In genomic region chr10:30828227-30828626, GRCh38 we compare ENCODE assay signal across 20 cellular contexts.
DNase-seq lines count a peak whose midpoint lies in the region; ATAC-seq, FAIRE-seq and TF ChIP-seq lines count a peak whose summit lies in the region.
"Had no signal": no experiment of that assay in that cellular context is flagged by ENCODE, and none has a peak within 500 bp of the region (broad histone marks: within the 10 kb centered on the region; RNA-seq: fewer than 3 reads in every experiment).

No MANE protein-coding gene starts in this region.

- H2BK20ac ChIP-seq in IMR-90 (ENCODE audit: low read depth, low read length), result no peak overlapping the region

- no peak overlapping the region for H3K23ac ChIP-seq in IMR-90 (ENCODE audit: low read depth, low read length)

- H2AFZ ChIP-seq in IMR-90 (replicated peaks; ENCODE audit: low read length, poor library complexity), result peak overlapping the region; percentile 53

- in situ Hi-C loops in IMR-90 (cut with MboI; ENCODE audit: low sequenced_read_pairs), result no loop called here

- peak overlapping the region; percentile 28 for H2AK9ac ChIP-seq in IMR-90 (replicated peaks; ENCODE audit: low read depth, low read length, poor library complexity)

- no peak overlapping the region; the same call in 1 of the 2 replicates for H3K14ac ChIP-seq in IMR-90 (replicated peaks; ENCODE audit: low read depth, low read length)

- intact Hi-C loops in IMR-90 (cut with micrococcal nuclease) (no loop called here), left ventricle myocardium superior (cut with micrococcal nuclease) (no loop called here), sigmoid colon (cut with DNase I) (no loop called here)

- no peaks in the 10 kb centered on the region for H4K20me1 ChIP-seq in IMR-90 (ENCODE audit: insufficient read depth, low read length)

- no peak overlapping the region for H3K27ac ChIP-seq in IMR-90 (ENCODE audit: insufficient read depth, low read length)
- no peak overlapping the region for H3K27ac ChIP-seq in sigmoid colon
- H3K27ac ChIP-seq: RWPE1, SK-N-MC had no signal

- H3K56ac ChIP-seq in IMR-90 (ENCODE audit: extremely low read depth, insufficient read depth, low read length), result no peak overlapping the region

- WGBS in IMR-90 (ENCODE audit: extremely low coverage in 2 of 2, insufficient read length in 1 of 2), 2 experiments, result no CpG with 5 or more reads among the region's 10 CpGs
- WGBS in sigmoid colon, 2 donors, result 66 to 82% methylated on average over 10 of the region's 10 CpGs

- H3K9me3 ChIP-seq in IMR-90 (ENCODE audit: control insufficient read depth, insufficient read depth, low read length) (no peaks in the 10 kb centered on the region), sigmoid colon (no peaks in the 10 kb centered on the region)
- H3K9me3 ChIP-seq: Caco-2, HAP-1 had no signal

- H3K9me1 ChIP-seq in IMR-90 (ENCODE audit: insufficient read depth, low read length), result peaks cover 23% of the 10 kb centered on the region

- FAIRE-seq in HTR-8/SVneo (lab: Jason Lieb, UNC), result peak; percentile 20
- FAIRE-seq: G401.6 had no signal

- H4K8ac ChIP-seq in IMR-90 (ENCODE audit: low read depth in 2 of 2, low read length in 2 of 2), result peak overlapping the region in 1 of 2 experiments; percentile 18; a peak in 1 of 4 replicates

- no peak overlapping the region for H2BK5ac ChIP-seq in IMR-90 (ENCODE audit: low read depth, low read length, poor library complexity, severe bottlenecking)

- TF ChIP-seq CTCF in IMR-90 (conservative IDR thresholded peaks at IDR 0.05; ENCODE audit: low read depth, low read length) (no peak), sigmoid colon (IDR thresholded peaks at IDR 0.05) (no peak)

- no peak overlapping the region for H3K9ac ChIP-seq in IMR-90 (ENCODE audit: low read depth, low read length)

- CTCF ChIA-PET in IMR-90 (lab: Yijun Ruan, JAX), result no interaction called here

- H2AK5ac ChIP-seq in IMR-90 (ENCODE audit: low read depth, low read length), result peak overlapping the region; percentile 25; the same call in 1 of the 2 replicates

- TF ChIP-seq RAD21 in IMR-90 (IDR thresholded peaks at IDR 0.05; ENCODE audit: low read length), result no peak

- H2BK120ac ChIP-seq in IMR-90 (ENCODE audit: low read depth, low read length), result peak overlapping the region; percentile 3; the same call in 1 of the 2 replicates

- peak overlapping the region; percentile 46; the same call in 1 of the 2 replicates for H4K91ac ChIP-seq in IMR-90 (ENCODE audit: insufficient read depth, low read depth, low read length)

- H3K79me1 ChIP-seq in IMR-90 (ENCODE audit: low read depth in 1 of 2, low read length in 2 of 2), result no peaks in the 10 kb centered on the region

- no peak overlapping the region for H3K4me2 ChIP-seq in IMR-90 (ENCODE audit: low read depth, low read length)

- TF ChIP-seq EP300 in sigmoid colon (IDR thresholded peaks at IDR 0.05), result no peak

- POLR2A ChIA-PET in IMR-90 (lab: Charles Lee; ENCODE audit: unreplicated experiment), result no interaction called here

- DNase-seq in HTR-8/SVneo (ENCODE audit: insufficient read length, low spot score), result no peak
- no peak for DNase-seq in IMR-90
- no peak for DNase-seq in left ventricle myocardium superior
- peak; percentile 12 for DNase-seq in sigmoid colon
- DNase-seq in iPS-NIHi11 (ENCODE audit: low spot score), result no peak
- no peak for DNase-seq in hippocampal formation (lab: John Stamatoyannopoulos, UW)
- DNase-seq: Caco-2; CD4-positive, alpha-beta memory T cell; GOT3; NCI-H1048; NCI-H1694; NCI-H2029 treated with DMSO at 0.1 percent for 48 hours; NCI-H446 treated with DMSO at 0.1 percent for 48 hours; NCI-H526; SIG-M5 had no signal

- H3K36me3 ChIP-seq in IMR-90 (ENCODE audit: control insufficient read depth, insufficient read depth, low read length), result no peaks in the 10 kb centered on the region
- H3K36me3 ChIP-seq in sigmoid colon, result no peaks in the 10 kb centered on the region
- H3K36me3 ChIP-seq: HAP-1 had no signal

- no TSS peak for BruUV-seq in IMR-90 (replicated peaks; lab: Mats Ljungman, UMichigan)

- H4K5ac ChIP-seq in IMR-90 (ENCODE audit: low read depth, low read length), result peak overlapping the region; percentile 49

- H3K27me3 ChIP-seq in IMR-90 (ENCODE audit: control insufficient read depth, insufficient read depth, low read length), result no peaks in the 10 kb centered on the region
- H3K27me3 ChIP-seq in sigmoid colon, result no peaks in the 10 kb centered on the region

- peak overlapping the region; percentile 50; the same call in 1 of the 2 replicates for H3K18ac ChIP-seq in IMR-90 (ENCODE audit: low read depth, low read length)

- peak overlapping the region; percentile 68; the same call in 1 of the 3 replicates for H2BK15ac ChIP-seq in IMR-90 (ENCODE audit: low read depth, low read length)

- H3K4ac ChIP-seq in IMR-90 (ENCODE audit: low read depth, low read length), result peak overlapping the region; percentile 26

- dilution Hi-C loops in IMR-90 (cut with HindIII; ENCODE audit: low sequenced_read_pairs, unreplicated experiment), result no loop called here

- no peak for ATAC-seq in IMR-90 (ENCODE audit: low read depth)
- ATAC-seq in left ventricle myocardium superior, result peak; percentile 50
- no peak for ATAC-seq in HG02973 (IDR thresholded peaks at IDR 0.05; ENCODE audit: unreplicated experiment)

- H3K4me3 ChIP-seq in IMR-90 (ENCODE audit: insufficient read depth, low read depth, low read length) (no peak overlapping the region), sigmoid colon (no peak overlapping the region)
- H3K4me3 ChIP-seq: HAP-1, SK-N-MC had no signal

- TF ChIP-seq POLR2A in IMR-90 (IDR thresholded peaks at IDR 0.05; ENCODE audit: low read depth, low read length) (no peak), sigmoid colon (IDR thresholded peaks at IDR 0.05) (no peak)

- H3K4me1 ChIP-seq in IMR-90 (ENCODE audit: control insufficient read depth, insufficient read depth, low read length), result peaks cover 24% of the 10 kb centered on the region
- peaks cover 0 to 35% (median 23%) of the 10 kb centered on the region in 4 donors for H3K4me1 ChIP-seq in sigmoid colon
- H3K4me1 ChIP-seq: Caco-2 had no signal

TF ChIP-seq in IMR-90, 13 proteins besides CTCF, POLR2A, EP300 and RAD21:
- TF ChIP-seq NFE2L2 (IDR thresholded peaks at IDR 0.05; ENCODE audit: low read depth, low read length) (no peak), MAZ (IDR thresholded peaks at IDR 0.05; ENCODE audit: borderline replicate concordance, low read depth, low read length) (no peak), ELK1 (IDR thresholded peaks at IDR 0.05; ENCODE audit: borderline replicate concordance, low read depth, low read length) (no peak), MAFK (IDR thresholded peaks at IDR 0.05; ENCODE audit: low read depth, low read length) (no peak), RFX5 (IDR thresholded peaks at IDR 0.05; ENCODE audit: low read depth, low read length) (no peak), FOS (IDR thresholded peaks at IDR 0.05; ENCODE audit: low read depth, low read length) (no peak), RCOR1 (IDR thresholded peaks at IDR 0.05; ENCODE audit: insufficient replicate concordance, low read length) (no peak), SMC3 (IDR thresholded peaks at IDR 0.05; ENCODE audit: low read depth, low read length) (no peak), CEBPB (IDR thresholded peaks at IDR 0.05; ENCODE audit: low read depth, low read length) (no peak), CHD1 (IDR thresholded peaks at IDR 0.05; ENCODE audit: low read depth, low read length) (no peak), USF2 (IDR thresholded peaks at IDR 0.05; ENCODE audit: low read depth, low read length) (no peak), MXI1 (IDR thresholded peaks at IDR 0.05; ENCODE audit: borderline replicate concordance, low read depth, low read length) (no peak), BHLHE40 (IDR thresholded peaks at IDR 0.05; ENCODE audit: low read depth, low read length) (no peak)
